ENCODE assay signal across 10 cellular contexts in the genomic region with DNA sequence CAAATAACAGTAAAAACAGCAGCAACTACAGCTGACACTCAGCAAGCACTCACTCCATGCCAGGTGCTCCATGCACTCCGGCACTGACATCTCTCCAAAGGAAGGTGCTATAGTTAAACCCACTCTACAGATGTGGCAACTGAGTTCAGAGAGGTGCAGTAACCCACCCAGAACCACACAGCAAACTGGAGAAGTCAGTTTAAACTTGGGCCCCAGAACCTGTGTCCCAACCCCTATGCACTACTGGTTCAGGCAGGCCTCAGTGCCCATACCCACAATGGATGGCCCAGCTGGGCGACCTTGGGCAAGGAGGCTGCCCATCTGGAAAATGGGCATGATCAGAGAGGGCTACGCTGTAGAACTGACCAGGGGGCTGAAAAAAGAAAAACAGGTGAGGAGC. TPM values are rescaled to one million over a fixed set of nuclear protein-coding genes. Genes with fewer than 3 reads are reported as not detected.
A peak's percentile ranks its signal among the peaks of the same experiment; 100 is the strongest.
DNase-seq lines count a peak whose midpoint lies in the region; ATAC-seq and TF ChIP-seq lines count a peak whose summit lies in the region.
"Had no signal": no experiment of that assay in that cellular context is flagged by ENCODE, and none has a peak within 500 bp of the region (broad histone marks: within the 10 kb centered on the region; RNA-seq: fewer than 3 reads in every experiment).

No MANE protein-coding gene starts in this region.

- H3K9me3 ChIP-seq in CD4-positive, alpha-beta T cell (ENCODE audit: control insufficient read depth, low read length), result no peaks in the 10 kb centered on the region
- H3K9me3 ChIP-seq in DOHH2 (ENCODE audit: control insufficient read depth, insufficient read depth, low read length), result no peaks in the 10 kb centered on the region
- H3K9me3 ChIP-seq: SJSA1 had no signal

- H3K4me2 ChIP-seq in DOHH2 (ENCODE audit: low read length), result peak overlapping the region; percentile 42

- H3K27me3 ChIP-seq in CD4-positive, alpha-beta T cell (ENCODE audit: control insufficient read depth, insufficient read depth, low read length), result no peaks in the 10 kb centered on the region
- H3K27me3 ChIP-seq in DOHH2 (ENCODE audit: control insufficient read depth, low read length), result no peaks in the 10 kb centered on the region
- H3K27me3 ChIP-seq: SJSA1 had no signal

- peak overlapping the region; percentile 30 for H3K27ac ChIP-seq in CD4-positive, alpha-beta T cell (ENCODE audit: low read depth, low read length)
- no peak overlapping the region for H3K27ac ChIP-seq in DOHH2 (ENCODE audit: low read depth, low read length)
- H3K27ac ChIP-seq in VCaP, result peak overlapping the region; percentile 49
- H3K27ac ChIP-seq: SJSA1 had no signal

- no peaks in the 10 kb centered on the region for H3K79me2 ChIP-seq in DOHH2 (ENCODE audit: control insufficient read depth, low read length)

- CTCF ChIA-PET in CD4-positive, alpha-beta T cell (lab: Charles Lee), result interaction anchor here (1.1 kb wide), 1 partner anchor 147 kb away, joined by 3 read pairs; no protein-coding TSS in a partner anchor

- no peak for TF ChIP-seq CTCF in CD4-positive, alpha-beta T cell (IDR thresholded peaks at IDR 0.05)
- no peak for TF ChIP-seq CTCF in DOHH2 (IDR thresholded peaks at IDR 0.05; ENCODE audit: low read depth, low read length, poor library complexity, severe bottlenecking)
- TF ChIP-seq CTCF in VCaP (conservative IDR thresholded peaks at IDR 0.05), result peak; percentile 23; the same call in 1 of the 2 replicates

- H3K9me3 Mint-ChIP-seq in CD4-positive, alpha-beta T cell, result no peaks in the 10 kb centered on the region
- H3K9me3 Mint-ChIP-seq in naive thymus-derived CD8-positive, alpha-beta T cell, result no peaks in the 10 kb centered on the region

- H3K27me3 Mint-ChIP-seq in CD4-positive, alpha-beta T cell, result no peaks in the 10 kb centered on the region
- no peaks in the 10 kb centered on the region for H3K27me3 Mint-ChIP-seq in naive thymus-derived CD8-positive, alpha-beta T cell

- H3K4me1 Mint-ChIP-seq in CD4-positive, alpha-beta T cell (ENCODE audit: low read depth), result peaks cover 80% of the 10 kb centered on the region
- peaks cover 44 to 81% (median 79%) of the 10 kb centered on the region in 4 donors for H3K4me1 Mint-ChIP-seq in naive thymus-derived CD8-positive, alpha-beta T cell

- peaks cover 27% of the 10 kb centered on the region for H3F3A ChIP-seq in DOHH2 (ENCODE audit: control insufficient read depth, insufficient read depth)

- no peaks in the 10 kb centered on the region for H3K9me2 ChIP-seq in DOHH2 (replicated peaks; ENCODE audit: control insufficient read depth, low read length)

- ATAC-seq in CD4-positive, alpha-beta T cell (ENCODE audit: poor library complexity), result no peak
- ATAC-seq in naive thymus-derived CD8-positive, alpha-beta T cell, result no peak
- ATAC-seq in HG03432 (IDR thresholded peaks at IDR 0.05; ENCODE audit: unreplicated experiment), result no peak
- ATAC-seq in esophagus mucosa, result no peak

- H3K4me3 Mint-ChIP-seq in CD4-positive, alpha-beta T cell, result no peak overlapping the region
- peak overlapping the region in 5 of 10 donors; percentile 4 to 60 (median 22) for H3K4me3 Mint-ChIP-seq in naive thymus-derived CD8-positive, alpha-beta T cell

- intact Hi-C loops in CD4-positive, alpha-beta T cell (cut with DNase I, micrococcal nuclease), result no loop called here

- H3K4me1 ChIP-seq in DOHH2 (ENCODE audit: control insufficient read depth, low read length), result peaks cover 87% of the 10 kb centered on the region
- H3K4me1 ChIP-seq: SJSA1 had no signal

- no peaks in the 10 kb centered on the region for H4K20me1 ChIP-seq in DOHH2 (ENCODE audit: control insufficient read depth, insufficient read depth, low read depth, low read length)

- H3K27ac Mint-ChIP-seq in CD4-positive, alpha-beta T cell, result peak overlapping the region; percentile 90
- H3K27ac Mint-ChIP-seq in naive thymus-derived CD8-positive, alpha-beta T cell, result peak overlapping the region in 8 of 10 donors; percentile 0 to 88 (median 64)

- POLR2A ChIA-PET in CD4-positive, alpha-beta T cell (lab: Charles Lee), result interaction anchor here (0.7 to 2.1 kb wide), 5 partner anchors 9 to 88 kb away, joined by 4 to 10 read pairs (median 5); no protein-coding TSS in a partner anchor
- POLR2A ChIA-PET in naive thymus-derived CD8-positive, alpha-beta T cell (lab: Charles Lee), result interaction anchor here (1.4 to 5.8 kb wide), 6 partner anchors 9 to 49 kb away, joined by 3 to 37 read pairs (median 6); no protein-coding TSS in a partner anchor

- no peak for DNase-seq in CD4-positive, alpha-beta T cell
- DNase-seq in naive thymus-derived CD8-positive, alpha-beta T cell, result no peak
- DNase-seq in pons (ENCODE audit: low spot score), result no peak
- DNase-seq: NCI-H1436 treated with DMSO at 0.1 percent for 48 hours; NK-92 treated with Interleukin-12 subunit alpha and Interleukin-12 subunit beta, amount 100 ng/mL, for 24 hours had no signal

- no peaks in the 10 kb centered on the region for H3K36me3 Mint-ChIP-seq in CD4-positive, alpha-beta T cell (ENCODE audit: low read depth)
- H3K36me3 Mint-ChIP-seq in naive thymus-derived CD8-positive, alpha-beta T cell, result no peaks in the 10 kb centered on the region

- 0 out of 2 replicates have a peak overlapping the region, but pooled peaks have one; percentile 11 for H3K4me3 ChIP-seq in DOHH2 (ENCODE audit: low read length)
- H3K4me3 ChIP-seq: SJSA1 had no signal

- H3K36me3 ChIP-seq in DOHH2 (ENCODE audit: control insufficient read depth, low read length), result no peaks in the 10 kb centered on the region
- H3K36me3 ChIP-seq: SJSA1 had no signal

RNA-seq across cellular contexts. Expression of gene TCF20, which starts 26.4 kb away (rescaled TPM):
- 10 to 100 TPM; 61.6 to 64.1 TPM for total RNA-seq in CD4-positive, alpha-beta T cell
- total RNA-seq in naive thymus-derived CD8-positive, alpha-beta T cell, result 100 to 1,000 TPM in 1 of 2 experiments, 10 to 100 TPM in 1; 98.2 to 109 TPM
- polyA plus RNA-seq in naive thymus-derived CD8-positive, alpha-beta T cell, result 1 to 10 TPM; 1.3 to 3.4 (median 2.4) TPM
- 40.7 TPM for total RNA-seq in esophagus mucosa
